Comparison of ENCODE assay signal across 1 cellular context in genomic region chr18:73384246-73384645, GRCh38.
TF ChIP-seq lines count a peak whose summit lies in the region.

No MANE protein-coding gene starts in this region.

TF ChIP-seq in IMR-90, 13 proteins besides CTCF, POLR2A, EP300 and RAD21 (continued from another document):
- TF ChIP-seq CEBPB (IDR thresholded peaks at IDR 0.05; ENCODE audit: low read depth, low read length) (0 out of 2 replicates have a peak, but pooled peaks have one; percentile 7), ELK1 (IDR thresholded peaks at IDR 0.05; ENCODE audit: borderline replicate concordance, low read depth, low read length) (no peak), RFX5 (IDR thresholded peaks at IDR 0.05; ENCODE audit: low read depth, low read length) (no peak)
